ENCODE assay signal across 2 cellular contexts in genomic region chr7:73617520-73617919, GRCh38. TPM values are rescaled to one million over a fixed set of nuclear protein-coding genes. Genes with fewer than 3 reads are reported as not detected.
"Had no signal": no experiment of that assay in that cellular context is flagged by ENCODE, and none has a peak within 500 bp of the region (broad histone marks: within the 10 kb centered on the region; RNA-seq: fewer than 3 reads in every experiment).

No MANE protein-coding gene starts in this region.

RNA-seq across cellular contexts. Expression of gene MLXIPL, which starts 6.8 kb away (rescaled TPM):
- total RNA-seq: MCF 10A, SJSA1 had no signal
